In the genomic region with DNA sequence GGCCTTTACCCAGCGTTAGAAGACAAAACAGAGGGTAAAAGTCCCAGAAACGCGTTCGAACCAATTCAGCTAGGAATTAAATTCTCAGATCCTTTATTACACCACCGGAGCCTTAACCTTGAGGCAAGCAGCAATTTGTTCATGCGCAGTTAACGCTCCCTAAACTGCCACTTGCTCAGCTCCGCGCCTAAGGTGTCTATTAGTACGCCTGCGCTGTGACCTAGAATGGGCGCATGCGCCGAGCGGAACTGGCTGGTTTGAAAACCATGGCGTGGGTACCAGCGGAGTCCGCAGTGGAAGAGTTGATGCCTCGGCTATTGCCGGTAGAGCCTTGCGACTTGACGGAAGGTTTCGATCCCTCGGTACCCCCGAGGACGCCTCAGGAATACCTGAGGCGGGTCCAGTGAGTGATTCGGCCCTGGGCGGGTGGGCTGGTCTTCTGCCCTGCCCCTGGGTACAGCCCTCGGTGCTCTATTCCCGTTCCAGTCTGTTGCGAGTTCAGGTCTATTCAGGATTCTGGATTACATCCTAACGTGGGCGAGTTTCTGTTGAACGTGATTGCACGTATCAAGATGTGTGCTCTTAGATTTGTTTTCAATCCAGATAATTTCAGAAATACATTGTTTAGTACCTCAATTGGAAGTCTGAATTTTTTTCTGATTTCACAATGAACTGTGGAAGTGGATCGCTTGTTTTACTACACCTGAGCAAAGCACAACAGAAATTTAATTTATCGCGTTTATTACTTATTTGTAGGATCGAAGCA, we compare ENCODE assay signal across 8 cellular contexts. TPM values are rescaled to one million over a fixed set of nuclear protein-coding genes. Genes with fewer than 3 reads are reported as not detected.
A peak's percentile ranks its signal among the peaks of the same experiment; 100 is the strongest.
DNase-seq lines count a peak whose midpoint lies in the region; ATAC-seq, FAIRE-seq and TF ChIP-seq lines count a peak whose summit lies in the region.

A gene with protein sequence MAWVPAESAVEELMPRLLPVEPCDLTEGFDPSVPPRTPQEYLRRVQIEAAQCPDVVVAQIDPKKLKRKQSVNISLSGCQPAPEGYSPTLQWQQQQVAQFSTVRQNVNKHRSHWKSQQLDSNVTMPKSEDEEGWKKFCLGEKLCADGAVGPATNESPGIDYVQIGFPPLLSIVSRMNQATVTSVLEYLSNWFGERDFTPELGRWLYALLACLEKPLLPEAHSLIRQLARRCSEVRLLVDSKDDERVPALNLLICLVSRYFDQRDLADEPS (plus strand): TSS at position 251 of the 766 bp plus-strand sequence. CDS start 16 bp downstream, at position 267.

- H3K27ac ChIP-seq in C4-2B (peak within 1 kb of the TSS; percentile 67), HepG2 (ENCODE audit: extremely low read length, insufficient read depth, low read length) (peak within 1 kb of the TSS; percentile 40)

- no peaks in the 10 kb centered on the region; a peak in 1 of 5 replicates for H3K27me3 ChIP-seq in HepG2 (ENCODE audit: control insufficient read depth in 1 of 2, insufficient read depth in 2 of 2, low read length in 2 of 2)

- H3K9ac ChIP-seq in HepG2 (ENCODE audit: insufficient read depth, low read depth, low read length) = peak within 1 kb of the TSS; percentile 73

- peak within 1 kb of the TSS; percentile 95 for H2AFZ ChIP-seq in HepG2 (ENCODE audit: low read length)

- H3K4me1 ChIP-seq in HepG2 (ENCODE audit: insufficient read depth, low read length) = peaks cover 33% of the 10 kb centered on the region

- BruUV-seq in HepG2 (replicated peaks; lab: Mats Ljungman, UMichigan) = TSS peak; percentile 81

- WGBS in HepG2 (ENCODE audit: low lambda C conversion rate) = under 1% methylated on average over 39 of the region's 40 CpGs

- no peaks in the 10 kb centered on the region for H4K20me1 ChIP-seq in HepG2 (ENCODE audit: insufficient read depth, low read length)

- H3K4me3 ChIP-seq in HepG2 (replicated peaks in 1 of 3; ENCODE audit: insufficient read depth in 1 of 3, low read depth in 2 of 3, low read length in 3 of 3) = peak within 1 kb of the TSS; percentile 71 to 90 (median 76)

- peak; percentile 29; the same call in 1 of the 2 replicates for TF ChIP-seq RAD21 in HepG2 (CRISPR knock-in tag; IDR thresholded peaks at IDR 0.05)

- H3K36me3 ChIP-seq in HepG2 (replicated peaks in 1 of 2; ENCODE audit: control insufficient read depth in 1 of 2, insufficient read depth in 2 of 2, low read length in 2 of 2) = peaks cover 6 to 14% of the 10 kb centered on the region in 2 experiments

- peaks cover 13% of the 10 kb centered on the region for H3K79me2 ChIP-seq in HepG2 (ENCODE audit: insufficient read depth, low read length)

- peak; percentile 93 for FAIRE-seq in HepG2 (lab: Jason Lieb, UNC)

- POLR2A ChIA-PET in HepG2 (lab: Yijun Ruan, JAX) = interaction anchor here (0.5 to 11.5 kb wide), 25 partner anchors 8 to 334 kb away, joined by 3 to 242 read pairs (median 4); a partner anchor contains a TSS

- TF ChIP-seq CTCF in C4-2B (conservative IDR thresholded peaks at IDR 0.05) (no peak), HepG2 (CRISPR knock-in tag; IDR thresholded peaks at IDR 0.05) (peak; percentile 26)

- DNase-seq in NCI-H774 (lab: John Stamatoyannopoulos, UW) (peak; percentile 96), dermis microvascular lymphatic vessel endothelial cell (ENCODE audit: low read depth in 2 of 2) (peak; percentile 87 to 93), HepG2 (ENCODE audit: low spot score) (peak; percentile 97)
- DNase-seq in activated CD4-positive, alpha-beta T cell treated with anti-CD3 and anti-CD28 coated beads, Interleukin-2, amount 50 U/mL, for 4 hours = peak; percentile 91 to 93
- peak; percentile 91 for DNase-seq in stimulated activated CD4-positive, alpha-beta T cell treated with anti-CD3 and anti-CD28 coated beads, Interleukin-4, amount 100 ng/mL, for 1 hour

- intact Hi-C loops in HepG2 (cut with micrococcal nuclease; ENCODE audit: unreplicated experiment) = loop anchor here (1.0 kb wide), 2 partner anchors 11 to 61 kb away; a partner anchor contains a TSS

- peak; percentile 87 for ATAC-seq in GM19395 (IDR thresholded peaks at IDR 0.05; ENCODE audit: unreplicated experiment)
- peak; percentile 92 for ATAC-seq in HG03565 (IDR thresholded peaks at IDR 0.05; ENCODE audit: unreplicated experiment)
- ATAC-seq in HepG2 = peak; percentile 99

- CTCF ChIA-PET in HepG2 (lab: Yijun Ruan, JAX; ENCODE audit: low intra/inter-chr PET ratio, low total read pairs) = no interaction called here

- no peaks in the 10 kb centered on the region for H3K9me3 ChIP-seq in HepG2 (ENCODE audit: low read length)

- in situ Hi-C loops in HepG2 (cut with HindIII; ENCODE audit: extremely low pct_ligation_motif_present, low pct_unique_long_range_greater_than_20kb) = loop anchor here (5.0 kb wide), 1 partner anchor 58 kb away; a partner anchor contains a TSS

- H3K4me2 ChIP-seq in HepG2 (ENCODE audit: low read depth, low read length) = peak within 1 kb of the TSS; percentile 80

- TF ChIP-seq EP300 in HepG2 (IDR thresholded peaks at IDR 0.05; ENCODE audit: low read depth in 2 of 2, low read length in 2 of 2) = peak in 1 of 2 experiments; percentile 13; a peak in 2 of 4 replicates
- TF ChIP-seq EP300 in HepG2 (CRISPR knock-in tag; IDR thresholded peaks at IDR 0.05; ENCODE audit: borderline replicate concordance) = peak; percentile 70

- TF ChIP-seq POLR2A in HepG2 (IDR thresholded peaks at IDR 0.05; ENCODE audit: insufficient read depth in 1 of 2, low read depth in 2 of 2, low read length in 2 of 2) = peak; percentile 89 to 99; a peak in 3 of 4 replicates

TF ChIP-seq in HepG2, 621 proteins besides CTCF, POLR2A, EP300 and RAD21 (continues in another document):
- TF ChIP-seq ZFP41 (CRISPR knock-in tag; IDR thresholded peaks at IDR 0.05; ENCODE audit: borderline replicate concordance) (peak; percentile 68; the same call in 1 of the 2 replicates), ZNF850 (CRISPR knock-in tag; conservative IDR thresholded peaks at IDR 0.05) (no peak), ZNF264 (CRISPR knock-in tag; IDR thresholded peaks at IDR 0.05) (peak; percentile 85), ZNF441 (CRISPR knock-in tag; IDR thresholded peaks at IDR 0.05; ENCODE audit: borderline replicate concordance) (peak; percentile 84), ZNF557 (CRISPR knock-in tag; IDR thresholded peaks at IDR 0.05) (no peak), HOXA7 (CRISPR knock-in tag; IDR thresholded peaks at IDR 0.05) (no peak), KDM1A (CRISPR knock-in tag; IDR thresholded peaks at IDR 0.05) (no peak; the same call in 1 of the 2 replicates), KDM4B (CRISPR knock-in tag; IDR thresholded peaks at IDR 0.05) (peak; percentile 99)
- TF ChIP-seq, protein P1, sequence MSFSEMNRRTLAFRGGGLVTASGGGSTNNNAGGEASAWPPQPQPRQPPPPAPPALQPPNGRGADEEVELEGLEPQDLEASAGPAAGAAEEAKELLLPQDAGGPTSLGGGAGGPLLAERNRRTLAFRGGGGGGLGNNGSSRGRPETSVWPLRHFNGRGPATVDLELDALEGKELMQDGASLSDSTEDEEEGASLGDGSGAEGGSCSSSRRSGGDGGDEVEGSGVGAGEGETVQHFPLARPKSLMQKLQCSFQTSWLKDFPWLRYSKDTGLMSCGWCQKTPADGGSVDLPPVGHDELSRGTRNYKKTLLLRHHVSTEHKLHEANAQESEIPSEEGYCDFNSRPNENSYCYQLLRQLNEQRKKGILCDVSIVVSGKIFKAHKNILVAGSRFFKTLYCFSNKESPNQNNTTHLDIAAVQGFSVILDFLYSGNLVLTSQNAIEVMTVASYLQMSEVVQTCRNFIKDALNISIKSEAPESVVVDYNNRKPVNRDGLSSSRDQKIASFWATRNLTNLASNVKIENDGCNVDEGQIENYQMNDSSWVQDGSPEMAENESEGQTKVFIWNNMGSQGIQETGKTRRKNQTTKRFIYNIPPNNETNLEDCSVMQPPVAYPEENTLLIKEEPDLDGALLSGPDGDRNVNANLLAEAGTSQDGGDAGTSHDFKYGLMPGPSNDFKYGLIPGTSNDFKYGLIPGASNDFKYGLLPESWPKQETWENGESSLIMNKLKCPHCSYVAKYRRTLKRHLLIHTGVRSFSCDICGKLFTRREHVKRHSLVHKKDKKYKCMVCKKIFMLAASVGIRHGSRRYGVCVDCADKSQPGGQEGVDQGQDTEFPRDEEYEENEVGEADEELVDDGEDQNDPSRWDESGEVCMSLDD (CRISPR knock-in tag; IDR thresholded peaks at IDR 0.05; ENCODE audit: borderline replicate concordance) = no peak

RNA-seq across cellular contexts. Expression of the gene that starts here (rescaled TPM):
- total RNA-seq in dermis microvascular lymphatic vessel endothelial cell (15.0 and 21.3 TPM in 2 replicates), HepG2 (2016; rRNA removed; fragmentation: Illumina TruSeq; extraction: Trizol) (110 and 160 TPM in 2 replicates)
- 22.5 and 24.2 TPM in 2 replicates for total RNA-seq in HepG2 (2016; cell fraction: cytosol; rRNA removed; fragmentation: Illumina TruSeq; extraction: Trizol; ENCODE audit: low read depth)
- 118 and 174 TPM in 2 replicates for total RNA-seq in HepG2 (2016; cell fraction: insoluble cytoplasmic fraction; rRNA removed; fragmentation: Illumina TruSeq; extraction: Trizol)
- 29.0 and 39.1 TPM in 2 replicates for total RNA-seq in HepG2 (2016; cell fraction: membrane; rRNA removed; fragmentation: Illumina TruSeq; extraction: Trizol)
- 61.9 and 71.2 TPM in 2 replicates for total RNA-seq in HepG2 (2016; cell fraction: nucleus; rRNA removed; fragmentation: Illumina TruSeq; extraction: Trizol)
- 33.8 and 54.8 TPM in 2 replicates for polyA plus RNA-seq in HepG2 (2011; rRNA removed)
- polyA plus RNA-seq in HepG2 (2011; cell fraction: cytosol; rRNA removed) = 31.5 and 34.6 TPM in 2 replicates
- polyA plus RNA-seq in HepG2 (2011; cell fraction: nucleus; rRNA removed) = 39.5 and 46.0 TPM in 2 replicates
- 18.1 and 33.2 TPM in 2 replicates for polyA plus RNA-seq in HepG2 (2012)
- polyA plus RNA-seq in HepG2 (2016; cell fraction: cytosol; fragmentation: Illumina TruSeq; extraction: Trizol; ENCODE audit: low read depth) = 9.8 and 9.9 TPM in 2 replicates
- 134 and 143 TPM in 2 replicates for polyA plus RNA-seq in HepG2 (2016; cell fraction: insoluble cytoplasmic fraction; fragmentation: Illumina TruSeq; extraction: Trizol; ENCODE audit: low read depth)
- 15.6 and 17.8 TPM in 2 replicates for polyA plus RNA-seq in HepG2 (2016; cell fraction: membrane; fragmentation: Illumina TruSeq; extraction: Trizol; ENCODE audit: low read depth)
- polyA plus RNA-seq in HepG2 (2016; cell fraction: nucleus; fragmentation: Illumina TruSeq; extraction: Trizol; ENCODE audit: insufficient read depth, low read depth) = 90.7 and 93.9 TPM in 2 replicates
- 9.5 and 15.9 TPM in 2 replicates for polyA minus RNA-seq in HepG2 (2011; rRNA and poly(A)+ RNA removed; ENCODE audit: low replicate concordance)
- 14.1 and 16.6 TPM in 2 replicates for polyA minus RNA-seq in HepG2 (2011; cell fraction: cytosol; rRNA and poly(A)+ RNA removed)
- polyA minus RNA-seq in HepG2 (2011; cell fraction: nucleus; rRNA and poly(A)+ RNA removed) = 42.9 and 52.1 TPM in 2 replicates

Comparison
In these comparisons a context has a peak if more than half of its experiments do, and no peak if none do; other contexts are left out.
1. Peak in every context shown above with its lines: DNase-seq, ATAC-seq, H3K4me3 ChIP-seq and H3K27ac ChIP-seq.